11 cellular contexts compared by ENCODE assay signal in the genomic region with DNA sequence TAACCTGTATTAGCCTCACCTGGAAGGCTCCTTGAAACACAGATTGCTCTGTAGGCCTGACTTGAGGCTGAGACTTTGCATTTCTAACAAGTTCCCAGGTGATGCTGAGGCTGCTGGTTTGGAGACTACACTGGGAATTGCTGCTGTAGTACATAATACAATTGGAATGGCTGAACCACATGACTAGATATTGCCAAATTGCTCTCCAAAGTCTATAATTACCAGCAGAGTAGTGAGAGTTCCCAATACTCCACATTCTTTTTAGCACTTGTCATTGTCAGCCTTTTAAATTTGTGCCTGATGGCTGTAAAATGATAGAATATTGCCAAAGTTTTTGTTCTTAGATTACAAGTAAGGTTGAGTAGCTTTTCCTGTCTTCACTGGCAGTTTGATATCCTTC. TPM values are rescaled to one million over a fixed set of nuclear protein-coding genes. Genes with fewer than 3 reads are reported as not detected.
DNase-seq lines count a peak whose midpoint lies in the region; ATAC-seq and TF ChIP-seq lines count a peak whose summit lies in the region.
"Had no signal": no experiment of that assay in that cellular context is flagged by ENCODE, and none has a peak within 500 bp of the region (broad histone marks: within the 10 kb centered on the region; RNA-seq: fewer than 3 reads in every experiment).

No MANE protein-coding gene starts in this region.

- in situ Hi-C loops in astrocyte of the spinal cord (cut with HindIII; ENCODE audit: low sequenced_read_pairs): no loop called here

- DNase-seq in astrocyte of the spinal cord (ENCODE audit: low read depth, low spot score) (peak; percentile 68), right cardiac atrium (no peak), stromal cell of bone marrow (ENCODE audit: low read depth) (peak; percentile 80), mucosa of gallbladder (ENCODE audit: low spot score) (no peak), D341Med (ENCODE audit: low spot score) (no peak), DMS114 treated with DMSO at 0.1 percent for 48 hours (lab: John Stamatoyannopoulos, UW; ENCODE audit: unreplicated experiment) (no peak)
- DNase-seq: central memory CD4-positive, alpha-beta T cell; hippocampal formation; stimulated activated naive CD8-positive, alpha-beta T cell treated with anti-CD3 and anti-CD28 coated beads, Interleukin-15, amount 100 ng/mL, for 72 hours had no signal

- H3K36me3 ChIP-seq in HEK293 (ENCODE audit: control insufficient read depth in 2 of 2, insufficient read depth in 1 of 2, low read length in 2 of 2): peaks cover 0 to 22% of the 10 kb centered on the region in 2 experiments; a peak in 2 of 3 replicates

- POLR2A ChIA-PET in HEK293 (lab: Yijun Ruan, JAX): no interaction called here

- H3K27ac ChIP-seq in HEK293 (ENCODE audit: extremely low read depth, low read depth, low read length) (no peak overlapping the region), right cardiac atrium (ENCODE audit: low read length) (no peak overlapping the region)

- H3K9me3 ChIP-seq in HEK293 (ENCODE audit: control insufficient read depth, insufficient read depth, low read depth, low read length) (no peaks in the 10 kb centered on the region), right cardiac atrium (ENCODE audit: control insufficient read depth, low read length) (no peaks in the 10 kb centered on the region)

- H3K4me1 ChIP-seq in HEK293 (ENCODE audit: control insufficient read depth, insufficient read depth, low read length): no peaks in the 10 kb centered on the region
- H3K4me1 ChIP-seq in right cardiac atrium (ENCODE audit: control insufficient read depth, insufficient read depth, low read length): no peaks in the 10 kb centered on the region

- H3K4me3 ChIP-seq in HEK293 (ENCODE audit: low read depth, low read length) (no peak overlapping the region), astrocyte of the spinal cord (ENCODE audit: low read depth, low read length) (no peak overlapping the region), right cardiac atrium (ENCODE audit: low read length) (no peak overlapping the region)

- no peaks in the 10 kb centered on the region for H3K27me3 ChIP-seq in right cardiac atrium (ENCODE audit: control insufficient read depth, insufficient read depth)

- TF ChIP-seq CTCF in HEK293 (tag by site-specific recombination; IDR thresholded peaks at IDR 0.05) (no peak), astrocyte of the spinal cord (IDR thresholded peaks at IDR 0.05; ENCODE audit: low read depth, low read length) (no peak)

- intact Hi-C loops in right cardiac atrium (cut with DNase I): loop anchor here in 1 of 4 donors (10.0 kb wide), 1 partner anchor 123 kb away; no protein-coding TSS in a partner anchor

- ATAC-seq in right cardiac atrium: peak; percentile 59 to 74
- ATAC-seq: natural killer cell treated with Interleukin-12 subunit alpha and Interleukin-12 subunit beta and Interleukin-15 and Interleukin-18, amount 100 ng/mL, for 72 hours; stimulated activated naive CD8-positive, alpha-beta T cell treated with anti-CD3 and anti-CD28 coated beads, Interleukin-15, amount 100 ng/mL, for 72 hours had no signal

- CTCF ChIA-PET in HEK293 (lab: Yijun Ruan, JAX): no interaction called here

TF ChIP-seq in HEK293, 187 proteins besides CTCF, POLR2A, EP300 and RAD21:
- TF ChIP-seq ZSCAN30 (tag by site-specific recombination; IDR thresholded peaks at IDR 0.05) (no peak), ZNF514 (tag by site-specific recombination; IDR thresholded peaks at IDR 0.05) (no peak), SP7 (tag by site-specific recombination; IDR thresholded peaks at IDR 0.05) (peak; percentile 61)

RNA-seq across cellular contexts. Expression of a gene that starts 39.9 kb away (rescaled TPM):
- total RNA-seq in right cardiac atrium (1 to 10 TPM; 3.8 to 5.6 (median 4.6) TPM), mucosa of gallbladder (11.9 TPM)
- 1.7 TPM for polyA plus RNA-seq in right cardiac atrium

RNA-seq across cellular contexts. Expression of a gene that starts 41.6 kb away (rescaled TPM):
- total RNA-seq in right cardiac atrium (10 to 100 TPM; 11.8 to 23.6 (median 13.8) TPM), mucosa of gallbladder (10.9 TPM)
- polyA plus RNA-seq in right cardiac atrium: 3.8 TPM

Comparison
In these comparisons a context has a peak if more than half of its experiments do, and no peak if none do; other contexts are left out.
1. DNase-seq: peak in astrocyte of the spinal cord (single experiment) and stromal cell of bone marrow (single experiment); none in right cardiac atrium (0 of 3), mucosa of gallbladder (single experiment), D341Med (single experiment) and DMS114 treated with DMSO at 0.1 percent for 48 hours (single experiment).